Comparison of ENCODE assay signal across 18 cellular contexts in genomic region chr6:44034931-44035345, GRCh38.
DNase-seq lines count a peak whose midpoint lies in the region; ATAC-seq, FAIRE-seq and TF ChIP-seq lines count a peak whose summit lies in the region.
"Had no signal": no experiment of that assay in that cellular context is flagged by ENCODE, and none has a peak within 500 bp of the region (broad histone marks: within the 10 kb centered on the region; RNA-seq: fewer than 3 reads in every experiment).

No MANE protein-coding gene starts in this region.

- CTCF ChIA-PET in K562 (lab: Yijun Ruan, JAX; ENCODE audit: low intra/inter-chr PET ratio) (no interaction called here), HepG2 (lab: Yijun Ruan, JAX; ENCODE audit: low intra/inter-chr PET ratio, low total read pairs) (no interaction called here)

- in situ Hi-C loops in K562 (cut with MboI) = no loop called here
- in situ Hi-C loops in HepG2 (cut with HindIII; ENCODE audit: extremely low pct_ligation_motif_present, low pct_unique_long_range_greater_than_20kb) = no loop called here

- TF ChIP-seq EP300 in K562 (IDR thresholded peaks at IDR 0.05; ENCODE audit: low read length) (no peak), HepG2 (IDR thresholded peaks at IDR 0.05; ENCODE audit: low read depth in 2 of 2, low read length in 2 of 2) (no peak), HepG2 (CRISPR knock-in tag; IDR thresholded peaks at IDR 0.05; ENCODE audit: borderline replicate concordance) (no peak)

- H4K20me1 ChIP-seq in K562 (replicated peaks; ENCODE audit: control insufficient read depth, insufficient read depth, low read length) (no peaks in the 10 kb centered on the region), HepG2 (ENCODE audit: insufficient read depth, low read length) (no peaks in the 10 kb centered on the region)

- H3K27ac ChIP-seq in K562 (ENCODE audit: extremely low read depth, low read depth, low read length) = no peak overlapping the region
- no peak overlapping the region for H3K27ac ChIP-seq in HepG2 (ENCODE audit: extremely low read length, insufficient read depth, low read length)
- peak overlapping the region; percentile 25 for H3K27ac ChIP-seq in vagina
- H3K27ac ChIP-seq: cardiac muscle cell, HL-60, neutrophil had no signal

- POLR2A ChIA-PET in K562 (lab: Yijun Ruan, JAX) (interaction anchor here (0.5 to 1.2 kb wide), 2 partner anchors 9 to 24 kb away, joined by 3 read pairs; no protein-coding TSS in a partner anchor), HepG2 (lab: Yijun Ruan, JAX) (interaction anchor here (1.0 to 1.1 kb wide), 2 partner anchors 8 to 44 kb away, joined by 3 to 4 read pairs; no protein-coding TSS in a partner anchor)

- H3K36me3 ChIP-seq in K562 (ENCODE audit: control insufficient read depth, insufficient read depth, low read length) (no peaks in the 10 kb centered on the region), HepG2 (replicated peaks in 1 of 2; ENCODE audit: control insufficient read depth in 1 of 2, insufficient read depth in 2 of 2, low read length in 2 of 2) (no peaks in the 10 kb centered on the region), vagina (no peaks in the 10 kb centered on the region)
- H3K36me3 ChIP-seq: cardiac muscle cell, neutrophil had no signal

- no peak for TF ChIP-seq POLR2A in K562 (conservative IDR thresholded peaks at IDR 0.05)
- TF ChIP-seq POLR2A in HepG2 (IDR thresholded peaks at IDR 0.05; ENCODE audit: insufficient read depth in 1 of 2, low read depth in 2 of 2, low read length in 2 of 2) = no peak
- no peak for TF ChIP-seq POLR2A in vagina (IDR thresholded peaks at IDR 0.05)

- peak; percentile 44 for FAIRE-seq in K562 (lab: Jason Lieb, UNC)
- FAIRE-seq in HepG2 (lab: Jason Lieb, UNC) = no peak
- FAIRE-seq in frontal cortex (lab: Jason Lieb, UNC) = no peak

- TF ChIP-seq CTCF in K562 (IDR thresholded peaks at IDR 0.05 in 2 of 3, conservative IDR thresholded peaks at IDR 0.05 in 1 of 3; ENCODE audit: insufficient read depth in 2 of 3, low read depth in 1 of 3, low read length in 3 of 3) (no peak), HepG2 (CRISPR knock-in tag; IDR thresholded peaks at IDR 0.05) (no peak), vagina (IDR thresholded peaks at IDR 0.05) (no peak)

- DNase-seq in Right ventricle myocardium superior (peak; percentile 13), left cardiac atrium (no peak), K562 (ENCODE audit: extremely low read depth in 1 of 4, low spot score in 3 of 4) (no peak), HepG2 (ENCODE audit: low spot score) (no peak), vagina (ENCODE audit: extremely low spot score in 2 of 2) (no peak), frontal cortex (ENCODE audit: low spot score in 2 of 2) (no peak), occipital lobe (lab: John Stamatoyannopoulos, UW) (no peak), hippocampal formation (lab: John Stamatoyannopoulos, UW) (no peak)
- DNase-seq: ACHN; activated CD4-positive, alpha-beta T cell treated with anti-CD3 and anti-CD28 coated beads for 1 hour; activated CD8-positive, alpha-beta memory T cell treated with anti-CD3 and anti-CD28 coated beads, Interleukin-2, amount 50 U/mL, for 4 hours; effector memory CD8-positive, alpha-beta T cell; NCI-H2029 treated with DMSO at 0.1 percent for 48 hours; SHP77; T-helper 2 cell had no signal

- ATAC-seq in Right ventricle myocardium superior (ENCODE audit: poor library complexity) (no peak), left cardiac atrium (no peak), K562 (peak; percentile 35; the same call in 2 of the 3 replicates), HepG2 (peak; percentile 60)
- ATAC-seq: effector memory CD8-positive, alpha-beta T cell had no signal

- peaks cover 12 to 17% of the 10 kb centered on the region in 2 experiments for H3K4me1 ChIP-seq in K562 (replicated peaks in 1 of 2; ENCODE audit: control insufficient read depth in 2 of 2, insufficient read depth in 2 of 2, low read length in 2 of 2)
- peaks cover 42% of the 10 kb centered on the region for H3K4me1 ChIP-seq in HepG2 (ENCODE audit: insufficient read depth, low read length)
- H3K4me1 ChIP-seq in vagina = no peaks in the 10 kb centered on the region

- H2AFZ ChIP-seq in K562 (ENCODE audit: low read depth, low read length) (peak overlapping the region; percentile 3; the same call in 1 of the 2 replicates), HepG2 (ENCODE audit: low read length) (no peak overlapping the region)

- 77% methylated on average over 3 of the region's 3 CpGs for WGBS in K562 (ENCODE audit: insufficient coverage, low coverage, missing lambda C conversion rate)
- WGBS in HepG2 (ENCODE audit: low lambda C conversion rate) = 19% methylated on average over 3 of the region's 3 CpGs

- H3K27me3 ChIP-seq in K562 (ENCODE audit: control insufficient read depth in 2 of 2, insufficient read depth in 2 of 2, low read length in 2 of 2) = no peaks in the 10 kb centered on the region; a peak in 1 of 5 replicates
- H3K27me3 ChIP-seq in HepG2 (ENCODE audit: control insufficient read depth in 1 of 2, insufficient read depth in 2 of 2, low read length in 2 of 2) = peaks cover 1 to 11% of the 10 kb centered on the region in 2 experiments; a peak in 3 of 5 replicates
- no peaks in the 10 kb centered on the region for H3K27me3 ChIP-seq in vagina
- H3K27me3 ChIP-seq: cardiac muscle cell had no signal

- no peak overlapping the region for H3K4me3 ChIP-seq in K562
- peak overlapping the region in 1 of 3 experiments; percentile 42; a peak in 1 of 6 replicates for H3K4me3 ChIP-seq in HepG2 (replicated peaks in 1 of 3; ENCODE audit: insufficient read depth in 1 of 3, low read depth in 2 of 3, low read length in 3 of 3)
- H3K4me3 ChIP-seq in vagina = no peak overlapping the region
- H3K4me3 ChIP-seq: cardiac muscle cell had no signal

- H3K9ac ChIP-seq in K562 (ENCODE audit: insufficient read depth in 1 of 2, low read depth in 2 of 2, low read length in 2 of 2) (peak overlapping the region in 1 of 2 experiments; percentile 68; a peak in 1 of 4 replicates), HepG2 (ENCODE audit: insufficient read depth, low read depth, low read length) (no peak overlapping the region)

- H3K79me2 ChIP-seq in K562 (ENCODE audit: control insufficient read depth, insufficient read depth, low read length) (no peaks in the 10 kb centered on the region), HepG2 (ENCODE audit: insufficient read depth, low read length) (no peaks in the 10 kb centered on the region)

- H3K9me3 ChIP-seq in K562 (replicated peaks; ENCODE audit: control insufficient read depth, insufficient read depth, low read depth, low read length) = no peaks in the 10 kb centered on the region
- H3K9me3 ChIP-seq in HepG2 (ENCODE audit: low read length) = no peaks in the 10 kb centered on the region
- H3K9me3 ChIP-seq in vagina = no peaks in the 10 kb centered on the region
- H3K9me3 ChIP-seq: neutrophil had no signal

- H3K9me1 ChIP-seq in K562 (ENCODE audit: control insufficient read depth, insufficient read depth, low read length) = no peaks in the 10 kb centered on the region

- intact Hi-C loops in Right ventricle myocardium superior (cut with DNase I) = no loop called here
- intact Hi-C loops in left cardiac atrium (cut with DNase I) = no loop called here
- intact Hi-C loops in K562 (cut with micrococcal nuclease) = no loop called here
- intact Hi-C loops in HepG2 (cut with micrococcal nuclease; ENCODE audit: unreplicated experiment) = no loop called here
- intact Hi-C loops in vagina (cut with DNase I) = no loop called here

- TF ChIP-seq RAD21 in K562 (CRISPR knock-in tag; conservative IDR thresholded peaks at IDR 0.05 in 1 of 2, IDR thresholded peaks at IDR 0.05 in 1 of 2) (no peak), HepG2 (CRISPR knock-in tag; IDR thresholded peaks at IDR 0.05) (no peak)

- BruUV-seq in K562 (replicated peaks; lab: Mats Ljungman, UMichigan) = no TSS peak
- no TSS peak for BruUV-seq in HepG2 (replicated peaks; lab: Mats Ljungman, UMichigan)

- H3K4me2 ChIP-seq in K562 (ENCODE audit: insufficient read depth, low read length) = no peak overlapping the region
- peak overlapping the region; percentile 60 for H3K4me2 ChIP-seq in HepG2 (ENCODE audit: low read depth, low read length)

TF ChIP-seq in K562, 482 proteins besides CTCF, POLR2A, EP300 and RAD21 (continues in another document):
- TF ChIP-seq ERF (CRISPR knock-in tag; IDR thresholded peaks at IDR 0.05) (no peak), SETDB1 (IDR thresholded peaks at IDR 0.05; ENCODE audit: low read length) (no peak), FUS (optimal IDR thresholded peaks at IDR 0.05; ENCODE audit: low read depth, low read length) (no peak), VEZF1 (CRISPR knock-in tag; IDR thresholded peaks at IDR 0.05) (no peak), ZBTB17 (CRISPR knock-in tag; IDR thresholded peaks at IDR 0.05) (no peak)

TF ChIP-seq in HepG2, 621 proteins besides CTCF, POLR2A, EP300 and RAD21 (continues in another document):
- TF ChIP-seq NR2F6 (IDR thresholded peaks at IDR 0.05) = no peak
- 0 out of 2 replicates have a peak, but pooled peaks have one; percentile 11 for TF ChIP-seq NR2F6 (CRISPR knock-in tag; IDR thresholded peaks at IDR 0.05)
- TF ChIP-seq ZSCAN21 (CRISPR knock-in tag; IDR thresholded peaks at IDR 0.05; ENCODE audit: borderline replicate concordance) = 0 out of 2 replicates have a peak, but pooled peaks have one; percentile 20
- no peak for TF ChIP-seq PLRG1 (conservative IDR thresholded peaks at IDR 0.05)
- TF ChIP-seq ZNF335 (CRISPR knock-in tag; IDR thresholded peaks at IDR 0.05) = no peak
- 0 out of 2 replicates have a peak, but pooled peaks have one; percentile 58 for TF ChIP-seq TFE3 (CRISPR knock-in tag; IDR thresholded peaks at IDR 0.05)
- TF ChIP-seq ZNF670 (CRISPR knock-in tag; IDR thresholded peaks at IDR 0.05; ENCODE audit: borderline replicate concordance) = no peak
- TF ChIP-seq PLSCR1 (CRISPR knock-in tag; IDR thresholded peaks at IDR 0.05; ENCODE audit: borderline replicate concordance) = no peak

Comparison
In these comparisons a context has a peak if more than half of its experiments do, and no peak if none do; other contexts are left out.
1. ATAC-seq: peak in K562 (single experiment) and HepG2 (single experiment); none in Right ventricle myocardium superior (single experiment) and left cardiac atrium (0 of 2).